In the genomic region with DNA sequence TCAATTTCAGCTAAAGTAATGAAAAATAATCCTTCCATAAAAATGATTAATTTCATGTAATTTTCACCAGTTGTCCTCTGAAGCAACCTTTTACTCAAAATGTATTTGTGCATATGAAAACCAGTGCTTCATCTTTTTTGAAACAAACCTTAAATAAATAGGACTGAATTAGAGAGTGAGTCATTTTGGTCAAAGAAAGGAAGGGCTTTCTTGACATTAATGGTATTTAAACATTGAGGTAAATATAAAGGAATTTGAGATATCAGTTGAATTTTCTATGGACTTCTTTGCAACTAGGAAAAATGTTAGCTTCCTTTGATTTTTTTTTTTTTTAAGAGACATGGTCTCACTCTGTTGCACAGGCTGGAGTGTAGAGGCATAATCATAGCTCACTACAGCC, we compare ENCODE assay signal across 26 cellular contexts. TPM values are rescaled to one million over a fixed set of nuclear protein-coding genes. Genes with fewer than 3 reads are reported as not detected.
A peak's percentile ranks its signal among the peaks of the same experiment; 100 is the strongest.
DNase-seq lines count a peak whose midpoint lies in the region; ATAC-seq, FAIRE-seq and TF ChIP-seq lines count a peak whose summit lies in the region.
"Had no signal": no experiment of that assay in that cellular context is flagged by ENCODE, and none has a peak within 500 bp of the region (broad histone marks: within the 10 kb centered on the region; RNA-seq: fewer than 3 reads in every experiment).

No MANE protein-coding gene starts in this region.

- H3K27ac ChIP-seq in PC-3 (ENCODE audit: low read length): peak overlapping the region; percentile 29
- H3K27ac ChIP-seq in MM.1S (ENCODE audit: low read length): no peak overlapping the region
- H3K27ac ChIP-seq: HL-60, KMS-11 had no signal

- peak; percentile 90 for ATAC-seq in PC-3
- ATAC-seq: Right ventricle myocardium inferior, T-helper 17 cell had no signal

- H3K9ac ChIP-seq in PC-3 (ENCODE audit: low read length) (no peak overlapping the region), MM.1S (ENCODE audit: low read length) (no peak overlapping the region)
- H3K9ac ChIP-seq: KMS-11 had no signal

- intact Hi-C loops in PC-3 (cut with micrococcal nuclease): loop anchor here (5.0 kb wide), 1 partner anchor 38 kb away; a partner anchor contains a TSS
- intact Hi-C loops in activated T-helper 1 cell treated with anti-CD3 and anti-CD28 coated beads, Interleukin-12 subunit alpha, Interleukin-12 subunit beta, Interleukin-2, Interleukin-4 antibody, amounts not matched to agents 30 ng/mL and 10 ng/mL and 1 ng/mL, durations not matched to agents 14 hours and 24 hours and 36 hours (cut with micrococcal nuclease): no loop called here

- no peaks in the 10 kb centered on the region for H3K79me2 ChIP-seq in PC-3 (ENCODE audit: low read length)
- H3K79me2 ChIP-seq in MM.1S (ENCODE audit: low read length): no peaks in the 10 kb centered on the region

- H3K4me1 ChIP-seq in PC-3 (ENCODE audit: insufficient read depth, low read length): peaks cover 33% of the 10 kb centered on the region
- no peaks in the 10 kb centered on the region for H3K4me1 ChIP-seq in MM.1S (ENCODE audit: low read length)

- H3K9me3 Mint-ChIP-seq in activated T-helper 1 cell treated with anti-CD3 and anti-CD28 coated beads, Interleukin-12 subunit alpha, Interleukin-12 subunit beta, Interleukin-2, Interleukin-4 antibody, amounts not matched to agents 30 ng/mL and 10 ng/mL and 1 ng/mL, durations not matched to agents 14 hours and 24 hours and 36 hours: no peaks in the 10 kb centered on the region
- H3K9me3 Mint-ChIP-seq: CD4-positive, CD25-positive, alpha-beta regulatory T cell had no signal

- H3K36me3 ChIP-seq in PC-3 (ENCODE audit: low read depth, low read length) (no peaks in the 10 kb centered on the region), MM.1S (replicated peaks; ENCODE audit: insufficient read depth, low read length) (no peaks in the 10 kb centered on the region)

- H3K4me2 ChIP-seq in PC-3 (ENCODE audit: low read length): peak overlapping the region; percentile 45
- no peak overlapping the region for H3K4me2 ChIP-seq in MM.1S (ENCODE audit: low read depth, low read length)
- H3K4me2 ChIP-seq: KMS-11 had no signal

- peak overlapping the region; percentile 12; the same call in 1 of the 2 replicates for H3K4me3 ChIP-seq in PC-3 (ENCODE audit: low read length)
- H3K4me3 ChIP-seq in MM.1S (ENCODE audit: low read length): no peak overlapping the region

- DNase-seq in EH (ENCODE audit: low read depth): peak; percentile 35
- DNase-seq in PC-3: peak; percentile 71
- DNase-seq in activated CD4-positive, alpha-beta T cell treated with anti-CD3 and anti-CD28 coated beads for 4 hours: no peak
- DNase-seq in MM.1S: no peak
- DNase-seq in activated CD4-positive, alpha-beta T cell treated with anti-CD3 and anti-CD28 coated beads for 48 hours: no peak
- DNase-seq in activated T-helper 1 cell treated with anti-CD3 and anti-CD28 coated beads, Interleukin-12 subunit alpha, Interleukin-12 subunit beta, Interleukin-2, Interleukin-4 antibody, amounts not matched to agents 30 ng/mL and 10 ng/mL and 1 ng/mL, durations not matched to agents 14 hours and 24 hours and 36 hours (ENCODE audit: low spot score): no peak
- DNase-seq: CD4-positive, CD25-positive, alpha-beta regulatory T cell; COR-L47; DMS 273 treated with DMSO at 0.1 percent for 48 hours; GF-D8; MV-4-11; NCI-H1694; NCI-H2081; NCI-H2171 treated with DMSO at 0.1 percent for 48 hours; NCI-H446; NCI-H526; SW 1271; T-helper 17 cell had no signal

- H3K9me3 ChIP-seq in PC-3 (ENCODE audit: low read length) (no peaks in the 10 kb centered on the region), MM.1S (replicated peaks; ENCODE audit: insufficient read depth, low read length) (no peaks in the 10 kb centered on the region)

- H3K9me2 ChIP-seq in PC-3 (replicated peaks; ENCODE audit: low read length): no peaks in the 10 kb centered on the region
- H3K9me2 ChIP-seq in MM.1S (replicated peaks; ENCODE audit: insufficient read depth, low read length): no peaks in the 10 kb centered on the region

- FAIRE-seq in colon (lab: Jason Lieb, UNC): peak; percentile 33
- FAIRE-seq: H54, HTR-8/SVneo, RCC 7860 had no signal

- TF ChIP-seq CTCF in PC-3 (conservative IDR thresholded peaks at IDR 0.05; ENCODE audit: low read depth, low read length) (no peak), MM.1S (IDR thresholded peaks at IDR 0.05; ENCODE audit: low read length) (no peak)

- H3K27ac Mint-ChIP-seq in activated T-helper 1 cell treated with anti-CD3 and anti-CD28 coated beads, Interleukin-12 subunit alpha, Interleukin-12 subunit beta, Interleukin-2, Interleukin-4 antibody, amounts not matched to agents 30 ng/mL and 10 ng/mL and 1 ng/mL, durations not matched to agents 14 hours and 24 hours and 36 hours: no peak overlapping the region
- H3K27ac Mint-ChIP-seq: CD4-positive, CD25-positive, alpha-beta regulatory T cell; T-helper 17 cell had no signal

- CTCF ChIA-PET in PC-3 (lab: Charles Lee): no interaction called here

- H3F3A ChIP-seq in PC-3 (ENCODE audit: low read length, unreplicated experiment): no peaks in the 10 kb centered on the region
- H3F3A ChIP-seq in MM.1S (ENCODE audit: insufficient read depth, low read length): no peaks in the 10 kb centered on the region

- H3K27me3 ChIP-seq in PC-3 (ENCODE audit: low read length) (no peaks in the 10 kb centered on the region), MM.1S (replicated peaks; ENCODE audit: insufficient read depth, low read length) (no peaks in the 10 kb centered on the region)

- BruUV-seq in PC-3 (replicated peaks; lab: Mats Ljungman, UMichigan): no TSS peak

- no peak overlapping the region for H3K4me3 Mint-ChIP-seq in activated T-helper 1 cell treated with anti-CD3 and anti-CD28 coated beads, Interleukin-12 subunit alpha, Interleukin-12 subunit beta, Interleukin-2, Interleukin-4 antibody, amounts not matched to agents 30 ng/mL and 10 ng/mL and 1 ng/mL, durations not matched to agents 14 hours and 24 hours and 36 hours
- H3K4me3 Mint-ChIP-seq: CD4-positive, CD25-positive, alpha-beta regulatory T cell; T-helper 17 cell had no signal

- H2AFZ ChIP-seq in PC-3 (ENCODE audit: low read length): no peak overlapping the region
- no peak overlapping the region for H2AFZ ChIP-seq in MM.1S (ENCODE audit: low read length)

- no peaks in the 10 kb centered on the region for H4K20me1 ChIP-seq in PC-3 (ENCODE audit: low read length)
- no peaks in the 10 kb centered on the region for H4K20me1 ChIP-seq in MM.1S (ENCODE audit: insufficient read depth, low read length)

- no peaks in the 10 kb centered on the region for H3K36me3 Mint-ChIP-seq in activated T-helper 1 cell treated with anti-CD3 and anti-CD28 coated beads, Interleukin-12 subunit alpha, Interleukin-12 subunit beta, Interleukin-2, Interleukin-4 antibody, amounts not matched to agents 30 ng/mL and 10 ng/mL and 1 ng/mL, durations not matched to agents 14 hours and 24 hours and 36 hours (ENCODE audit: low read depth)
- H3K36me3 Mint-ChIP-seq: CD4-positive, CD25-positive, alpha-beta regulatory T cell had no signal

- POLR2A ChIA-PET in PC-3 (lab: Charles Lee; ENCODE audit: unreplicated experiment): interaction anchor here (0.6 kb wide), 1 partner anchor 1772 kb away, joined by 5 read pairs; no protein-coding TSS in a partner anchor

- H3K4me1 Mint-ChIP-seq in activated T-helper 1 cell treated with anti-CD3 and anti-CD28 coated beads, Interleukin-12 subunit alpha, Interleukin-12 subunit beta, Interleukin-2, Interleukin-4 antibody, amounts not matched to agents 30 ng/mL and 10 ng/mL and 1 ng/mL, durations not matched to agents 14 hours and 24 hours and 36 hours (ENCODE audit: low read depth): no peaks in the 10 kb centered on the region
- H3K4me1 Mint-ChIP-seq: CD4-positive, CD25-positive, alpha-beta regulatory T cell had no signal

- no peaks in the 10 kb centered on the region for H3K27me3 Mint-ChIP-seq in activated T-helper 1 cell treated with anti-CD3 and anti-CD28 coated beads, Interleukin-12 subunit alpha, Interleukin-12 subunit beta, Interleukin-2, Interleukin-4 antibody, amounts not matched to agents 30 ng/mL and 10 ng/mL and 1 ng/mL, durations not matched to agents 14 hours and 24 hours and 36 hours (ENCODE audit: insufficient read depth)
- H3K27me3 Mint-ChIP-seq: CD4-positive, CD25-positive, alpha-beta regulatory T cell; T-helper 17 cell had no signal

RNA-seq across cellular contexts. Expression of a gene that starts 38.7 kb away (rescaled TPM):
- total RNA-seq in PC-3 (2014; rRNA removed): 36.5 and 43.3 TPM in 2 replicates
- not detected in 2 replicates for total RNA-seq in activated T-helper 1 cell treated with anti-CD3 and anti-CD28 coated beads, Interleukin-12 subunit alpha, Interleukin-12 subunit beta, Interleukin-2, Interleukin-4 antibody, amounts not matched to agents 30 ng/mL and 10 ng/mL and 1 ng/mL, durations not matched to agents 14 hours and 24 hours and 36 hours
- total RNA-seq: CD4-positive, CD25-positive, alpha-beta regulatory T cell; OCI-LY7 had no signal

Comparison
In these comparisons a context has a peak if more than half of its experiments do, and no peak if none do; other contexts are left out.
1. DNase-seq: peak in EH (single experiment) and PC-3 (single experiment); none in activated CD4-positive, alpha-beta T cell treated with anti-CD3 and anti-CD28 coated beads for 4 hours (0 of 2), MM.1S (single experiment), activated CD4-positive, alpha-beta T cell treated with anti-CD3 and anti-CD28 coated beads for 48 hours (single experiment) and activated T-helper 1 cell treated with anti-CD3 and anti-CD28 coated beads, Interleukin-12 subunit alpha, Interleukin-12 subunit beta, Interleukin-2, Interleukin-4 antibody, amounts not matched to agents 30 ng/mL and 10 ng/mL and 1 ng/mL, durations not matched to agents 14 hours and 24 hours and 36 hours (single experiment).
2. RNA of a gene that starts 38.7 kb away (total RNA-seq): 36.5 to 43.3 TPM in PC-3; not detected in activated T-helper 1 cell treated with anti-CD3 and anti-CD28 coated beads, Interleukin-12 subunit alpha, Interleukin-12 subunit beta, Interleukin-2, Interleukin-4 antibody, amounts not matched to agents 30 ng/mL and 10 ng/mL and 1 ng/mL, durations not matched to agents 14 hours and 24 hours and 36 hours; every median in the first group is over 10 times any median in the second.